Comparison of ENCODE assay signal across 10 cellular contexts in genomic region chr2:69556008-69556407, GRCh38.
"Had no signal": no experiment of that assay in that cellular context is flagged by ENCODE, and none has a peak within 500 bp of the region (broad histone marks: within the 10 kb centered on the region; RNA-seq: fewer than 3 reads in every experiment).

No MANE protein-coding gene starts in this region.

- ATAC-seq: SK-N-SH treated with all-trans-retinoic acid at 6 μM for 48 hours had no signal

- H3K9me3 Mint-ChIP-seq: T-helper 1 cell treated with Interleukin-12 subunit alpha and Interleukin-12 subunit beta and Interleukin-4 antibody, amounts not matched to agents 30 μg/mL and 1 μg/mL, for 36 hours had no signal

- H3K4me3 Mint-ChIP-seq: T-helper 1 cell treated with Interleukin-12 subunit alpha and Interleukin-12 subunit beta and Interleukin-4 antibody, amounts not matched to agents 30 μg/mL and 1 μg/mL, for 36 hours had no signal

- DNase-seq: activated CD4-positive, alpha-beta T cell treated with anti-CD3 and anti-CD28 coated beads, Interleukin-2, amount 50 U/mL, for 48 hours; activated CD8-positive, alpha-beta memory T cell treated with anti-CD3 and anti-CD28 coated beads, Interleukin-2, amount 50 U/mL, for 48 hours; activated effector memory CD4-positive, alpha-beta T cell treated with anti-CD3 and anti-CD28 coated beads, Interleukin-2, amount 50 U/mL, for 16 hours; adrenal gland; effector CD8-positive, alpha-beta T cell; kidney glomerular epithelial cell; stimulated activated CD4-positive, alpha-beta T cell treated with anti-CD3 and anti-CD28 coated beads, Interleukin-4, amount 100 ng/mL, for 1 hour; stimulated activated CD8-positive, alpha-beta memory T cell treated with anti-CD3 and anti-CD28 coated beads, Interleukin-4, amount 100 ng/mL, for 48 hours had no signal
